8 cellular contexts compared by ENCODE assay signal in the genomic region with DNA sequence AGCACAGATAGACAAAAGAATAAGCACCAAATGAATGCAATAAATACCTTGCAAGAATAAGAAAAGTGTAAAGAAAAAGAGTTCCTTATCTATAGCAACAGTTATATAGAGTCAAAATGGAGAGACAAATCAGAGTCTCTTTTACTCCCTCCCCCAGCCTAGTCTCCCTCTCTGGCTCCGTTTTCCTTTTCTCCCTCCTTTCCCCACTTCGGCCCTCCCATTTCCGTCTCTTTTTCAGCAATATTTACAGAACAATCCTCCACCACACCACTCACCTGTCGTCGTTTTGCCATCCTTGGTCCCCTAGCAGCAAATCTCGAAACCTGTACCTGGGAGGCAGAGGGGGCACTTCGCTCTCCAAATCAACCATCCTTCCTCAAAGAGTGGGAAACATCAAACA. TPM values are rescaled to one million over a fixed set of nuclear protein-coding genes. Genes with fewer than 3 reads are reported as not detected.
DNase-seq lines count a peak whose midpoint lies in the region; ATAC-seq and TF ChIP-seq lines count a peak whose summit lies in the region.

No MANE protein-coding gene starts in this region.

- H3K4me1 Mint-ChIP-seq in activated T-cell treated with anti-CD3 and anti-CD28 coated beads, Interleukin-2, amount 50 U/mL, for 72 hours (ENCODE audit: low read depth), result peaks cover 8% of the 10 kb centered on the region

- ATAC-seq in activated T-cell treated with anti-CD3 and anti-CD28 coated beads, Interleukin-2, amount 50 U/mL, for 72 hours (replicated peaks in 1 of 2), result no peak
- ATAC-seq in upper lobe of left lung (ENCODE audit: low FRiP score in 2 of 2), result peak in 1 of 2 donors; percentile 4
- no peak for ATAC-seq in HG03045 (IDR thresholded peaks at IDR 0.05; ENCODE audit: unreplicated experiment)

- H3K27me3 ChIP-seq in layer of hippocampus (ENCODE audit: control insufficient read depth, insufficient read depth, low read length) (no peaks in the 10 kb centered on the region), upper lobe of left lung (no peaks in the 10 kb centered on the region)

- peaks cover 0 to 7% (median 0%) of the 10 kb centered on the region in 4 donors for H3K4me1 ChIP-seq in upper lobe of left lung

- in situ Hi-C loops in astrocyte of the cerebellum (cut with HindIII; ENCODE audit: low sequenced_read_pairs), result no loop called here
- in situ Hi-C loops in GM13976 (cut with MboI; ENCODE audit: low sequenced_read_pairs, unreplicated experiment), result no loop called here

- H3K36me3 Mint-ChIP-seq in activated T-cell treated with anti-CD3 and anti-CD28 coated beads, Interleukin-2, amount 50 U/mL, for 72 hours (ENCODE audit: insufficient read depth in 2 of 2), result peaks cover 0 to 3% of the 10 kb centered on the region in 2 donors

- H3K4me3 Mint-ChIP-seq in activated T-cell treated with anti-CD3 and anti-CD28 coated beads, Interleukin-2, amount 50 U/mL, for 72 hours, result peak overlapping the region; percentile 69

- H3K27me3 Mint-ChIP-seq in activated T-cell treated with anti-CD3 and anti-CD28 coated beads, Interleukin-2, amount 50 U/mL, for 72 hours (ENCODE audit: low read depth), result peaks cover 29% of the 10 kb centered on the region

- no peaks in the 10 kb centered on the region for H3K36me3 ChIP-seq in upper lobe of left lung

- no peak for TF ChIP-seq POLR2A in upper lobe of left lung (IDR thresholded peaks at IDR 0.05)

- no peak overlapping the region for H3K27ac Mint-ChIP-seq in activated T-cell treated with anti-CD3 and anti-CD28 coated beads, Interleukin-2, amount 50 U/mL, for 72 hours

- H3K9me3 ChIP-seq in upper lobe of left lung, result no peaks in the 10 kb centered on the region

- no peak for TF ChIP-seq CTCF in astrocyte of the cerebellum (IDR thresholded peaks at IDR 0.05; ENCODE audit: low read depth, low read length, missing control alignments)
- TF ChIP-seq CTCF in upper lobe of left lung (IDR thresholded peaks at IDR 0.05), result no peak
- no peak for TF ChIP-seq CTCF in GM13976 (IDR thresholded peaks at IDR 0.05; ENCODE audit: borderline replicate concordance, control extremely low read depth, extremely low read depth, insufficient read depth, missing control alignments)

- H3K4me3 ChIP-seq in astrocyte of the cerebellum (ENCODE audit: low read depth, low read length) (peak overlapping the region; percentile 88), upper lobe of left lung (peak overlapping the region; percentile 2 to 57 (median 50))

- H3K27ac ChIP-seq in layer of hippocampus (ENCODE audit: low read depth, low read length) (peak overlapping the region; percentile 25), upper lobe of left lung (peak overlapping the region in 3 of 4 donors; percentile 54 to 73 (median 70))

- TF ChIP-seq EP300 in upper lobe of left lung (IDR thresholded peaks at IDR 0.05), result no peak

- DNase-seq in activated T-cell treated with anti-CD3 and anti-CD28 coated beads, Interleukin-2, amount 50 U/mL, for 72 hours, result no peak
- DNase-seq in activated T-cell treated with anti-CD3 and anti-CD28 coated beads, Interleukin-2, amount 50 U/mL, for 1 hour, result no peak
- DNase-seq in astrocyte of the cerebellum (ENCODE audit: low read depth), result no peak
- DNase-seq in upper lobe of left lung, result no peak
- DNase-seq in GM13976 (ENCODE audit: low spot score), result no peak
- DNase-seq in GM19240 (ENCODE audit: insufficient read length, low spot score), result no peak

- peaks cover 0 to 2% of the 10 kb centered on the region in 2 donors for H3K9me3 Mint-ChIP-seq in activated T-cell treated with anti-CD3 and anti-CD28 coated beads, Interleukin-2, amount 50 U/mL, for 72 hours

- WGBS in upper lobe of left lung, 2 donors, result 1% methylated on average over 7 of the region's 7 CpGs

RNA-seq across cellular contexts. Expression of gene KCNT2, which starts 0.3 kb away (rescaled TPM):
- total RNA-seq in activated T-cell treated with anti-CD3 and anti-CD28 coated beads, Interleukin-2, amount 50 U/mL, for 72 hours, result not detected
- total RNA-seq in upper lobe of left lung, result 1 to 10 TPM; 2.7 to 9.9 (median 5.9) TPM

RNA-seq across cellular contexts. Expression of gene CFH, which starts 43.9 kb away (rescaled TPM):
- total RNA-seq in activated T-cell treated with anti-CD3 and anti-CD28 coated beads, Interleukin-2, amount 50 U/mL, for 72 hours, result 1 to 10 TPM in 1 of 2 donors, under 1 TPM in 1; 0.19 to 2.6 TPM
- 10 to 100 TPM; 34.4 to 97.5 (median 44.9) TPM for total RNA-seq in upper lobe of left lung

Comparison
In these comparisons a context has a peak if more than half of its experiments do, and no peak if none do; other contexts are left out.
1. RNA of gene CFH, which starts 43.9 kb away (total RNA-seq): 34.4 to 97.5 TPM in upper lobe of left lung; 0.19 to 2.6 TPM in activated T-cell treated with anti-CD3 and anti-CD28 coated beads, Interleukin-2, amount 50 U/mL, for 72 hours; every median in the first group is over 4 times any median in the second.